2 cellular contexts compared by ENCODE assay signal in genomic region chr2:217505303-217505702, GRCh38.
TF ChIP-seq lines count a peak whose summit lies in the region.

No MANE protein-coding gene starts in this region.

TF ChIP-seq in A549, 52 proteins besides CTCF, POLR2A, EP300 and RAD21:
- TF ChIP-seq E2F6 (IDR thresholded peaks at IDR 0.05; ENCODE audit: borderline replicate concordance, low read depth) = no peak
- TF ChIP-seq MAFK (IDR thresholded peaks at IDR 0.05; ENCODE audit: partially characterized antibody) = peak; percentile 40

TF ChIP-seq in IMR-90, 13 proteins besides CTCF, POLR2A, EP300 and RAD21 (continued from another document):
- TF ChIP-seq SMC3 (IDR thresholded peaks at IDR 0.05; ENCODE audit: low read depth, low read length) (no peak), USF2 (IDR thresholded peaks at IDR 0.05; ENCODE audit: low read depth, low read length) (no peak)
